Comparison of ENCODE assay signal across 8 cellular contexts in the genomic region with DNA sequence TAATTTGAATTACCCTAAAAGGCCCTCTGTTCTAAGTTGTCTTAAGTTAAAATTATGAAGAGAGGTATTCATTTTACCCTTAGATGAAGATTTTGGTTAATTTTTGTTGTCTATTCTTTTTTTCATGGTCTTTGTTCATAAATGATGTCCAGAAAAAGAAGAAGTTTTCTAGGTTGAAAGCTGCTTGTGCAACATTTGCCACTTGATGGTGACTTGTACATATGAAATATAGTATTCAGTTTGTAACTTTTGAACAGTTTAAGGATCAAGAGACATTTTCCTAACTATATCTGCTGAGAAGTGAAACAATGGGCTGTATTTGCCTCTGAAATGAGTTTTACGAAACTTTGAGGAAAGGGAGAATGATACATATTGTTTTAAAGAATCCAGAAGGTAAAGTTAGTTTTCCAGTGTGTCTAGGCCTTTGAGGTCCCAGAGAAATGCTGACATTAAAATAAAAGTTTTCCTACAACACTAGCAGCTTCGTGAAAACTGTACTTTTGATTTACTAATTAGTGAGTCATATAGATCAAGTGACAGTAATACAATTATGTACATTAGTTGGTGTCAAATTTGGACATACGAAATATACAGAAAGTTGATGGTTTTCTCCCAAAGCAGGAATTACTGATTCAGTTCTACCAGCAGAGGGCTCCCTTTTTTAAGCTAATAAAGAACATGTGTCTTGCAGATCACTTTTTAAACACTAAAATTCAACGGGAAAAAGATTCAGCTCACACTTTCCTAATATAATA.
DNase-seq lines count a peak whose midpoint lies in the region; ATAC-seq, FAIRE-seq and TF ChIP-seq lines count a peak whose summit lies in the region.

No MANE protein-coding gene starts in this region.

- FAIRE-seq in bronchial epithelial cell (lab: Jason Lieb, UNC) = no peak

- peak overlapping the region; percentile 22 for H3K27ac ChIP-seq in OCI-LY7 (ENCODE audit: low read depth, low read length, poor library complexity, severe bottlenecking)
- H3K27ac ChIP-seq in mesendoderm (ENCODE audit: low read depth, low read length) = no peak overlapping the region

- ATAC-seq in GM21526 (IDR thresholded peaks at IDR 0.05; ENCODE audit: low FRiP score, unreplicated experiment) = no peak

- no peak overlapping the region; the same call in 1 of the 2 replicates for H2AFZ ChIP-seq in OCI-LY7 (ENCODE audit: low read length)

- H3K36me3 ChIP-seq in BJ (ENCODE audit: control insufficient read depth, insufficient read depth, low read length) (peaks cover 9% of the 10 kb centered on the region), OCI-LY7 (ENCODE audit: insufficient read depth, low read length) (peaks cover 40% of the 10 kb centered on the region), bronchial epithelial cell (ENCODE audit: control insufficient read depth, insufficient read depth, low read length) (peaks cover 9% of the 10 kb centered on the region), mesendoderm (ENCODE audit: control insufficient read depth, insufficient read depth, low read length) (no peaks in the 10 kb centered on the region)

- H3K4me1 ChIP-seq in OCI-LY7 (ENCODE audit: insufficient read depth, low read length, poor library complexity, severe bottlenecking) (peaks cover 39% of the 10 kb centered on the region), mesendoderm (ENCODE audit: control insufficient read depth, low read depth, low read length) (peaks cover 3% of the 10 kb centered on the region)

- H3K4ac ChIP-seq in mesendoderm (ENCODE audit: low read depth, low read length) = no peak overlapping the region

- H4K5ac ChIP-seq in mesendoderm (ENCODE audit: low read length) = no peak overlapping the region

- H2AK5ac ChIP-seq in mesendoderm (ENCODE audit: low read length) = no peak overlapping the region

- POLR2A ChIA-PET in BJ (lab: Charles Lee) (interaction anchor here (0.6 kb wide), 1 partner anchor 452 kb away, joined by 3 read pairs; no protein-coding TSS in a partner anchor), OCI-LY7 (lab: Charles Lee) (interaction anchor here (1.0 to 2.6 kb wide), 4 partner anchors 8 to 70 kb away, joined by 3 to 12 read pairs (median 4); partner anchors contain the start of gene PIK3R1)

- H3K9me3 ChIP-seq in OCI-LY7 (ENCODE audit: low read length) = no peaks in the 10 kb centered on the region

- CTCF ChIA-PET in BJ (lab: Yijun Ruan, JAX) = interaction anchor here (0.6 to 2.8 kb wide), 39 partner anchors 8 to 807 kb away, joined by 3 to 26 read pairs (median 4); no protein-coding TSS in a partner anchor
- CTCF ChIA-PET in OCI-LY7 (lab: Charles Lee; ENCODE audit: unreplicated experiment) = no interaction called here

- H3K23ac ChIP-seq in mesendoderm (ENCODE audit: low read length) = no peak overlapping the region

- no peaks in the 10 kb centered on the region for H3K79me1 ChIP-seq in mesendoderm (ENCODE audit: low read length)

- H3K4me3 ChIP-seq in BJ (ENCODE audit: low read depth, low read length) (no peak overlapping the region), OCI-LY7 (ENCODE audit: low read depth, low read length, poor library complexity, severe bottlenecking) (no peak overlapping the region), bronchial epithelial cell (ENCODE audit: low read depth, low read length) (no peak overlapping the region), mesendoderm (ENCODE audit: low read length) (no peak overlapping the region)

- H3K4me2 ChIP-seq in OCI-LY7 (ENCODE audit: low read length) = peak overlapping the region; percentile 82
- no peak overlapping the region for H3K4me2 ChIP-seq in mesendoderm (ENCODE audit: low read length)

- H3K27me3 ChIP-seq in BJ (ENCODE audit: control insufficient read depth, insufficient read depth, low read length) (no peaks in the 10 kb centered on the region), bronchial epithelial cell (ENCODE audit: control insufficient read depth, insufficient read depth, low read length) (no peaks in the 10 kb centered on the region), mesendoderm (ENCODE audit: insufficient read depth, low read length, poor library complexity) (no peaks in the 10 kb centered on the region)

- BruUV-seq in OCI-LY7 (replicated peaks; lab: Mats Ljungman, UMichigan) = no TSS peak

- H3K79me2 ChIP-seq in OCI-LY7 (ENCODE audit: insufficient read depth, low read depth, low read length) (no peaks in the 10 kb centered on the region), mesendoderm (ENCODE audit: control insufficient read depth, insufficient read depth, low read length) (no peaks in the 10 kb centered on the region)

- DNase-seq in BJ (ENCODE audit: low read depth) (no peak), OCI-LY7 (ENCODE audit: low spot score) (peak; percentile 73), bronchial epithelial cell (ENCODE audit: low read depth) (peak; percentile 56), mesendoderm (peak; percentile 49), NCI-H226 (no peak), NCI-H187 treated with DMSO at 0.1 percent for 48 hours (lab: John Stamatoyannopoulos, UW) (no peak)

- no peak overlapping the region for H3K18ac ChIP-seq in mesendoderm (ENCODE audit: low read length)

- no peaks in the 10 kb centered on the region; the same call in 1 of the 2 replicates for H4K20me1 ChIP-seq in OCI-LY7 (ENCODE audit: insufficient read depth, low read length)

- no peak overlapping the region for H4K8ac ChIP-seq in mesendoderm (ENCODE audit: low read depth, low read length)

- TF ChIP-seq CTCF in BJ (IDR thresholded peaks at IDR 0.05; ENCODE audit: insufficient read depth, low read depth, low read length) = peak; percentile 61
- peak; percentile 43; the same call in 1 of the 2 replicates for TF ChIP-seq CTCF in GM12874 (IDR thresholded peaks at IDR 0.05; ENCODE audit: insufficient read depth, low read depth, low read length)
- peak; percentile 97 for TF ChIP-seq CTCF in OCI-LY7 (conservative IDR thresholded peaks at IDR 0.05; ENCODE audit: low read length)
- TF ChIP-seq CTCF in bronchial epithelial cell (IDR thresholded peaks at IDR 0.05; ENCODE audit: insufficient read depth, low read length, severe bottlenecking) = peak; percentile 47

- no CpG with 5 or more reads among the region's 4 CpGs for WGBS in mesendoderm (ENCODE audit: extremely low coverage, insufficient coverage, low lambda C conversion rate)

- intact Hi-C loops in OCI-LY7 (cut with micrococcal nuclease; ENCODE audit: unreplicated experiment) = loop anchor here (1.0 to 5.0 kb wide), 2 partner anchors 174 to 721 kb away; no protein-coding TSS in a partner anchor

- no peak overlapping the region for H2BK15ac ChIP-seq in mesendoderm (replicated peaks; ENCODE audit: low read depth)

- H3K9me2 ChIP-seq in OCI-LY7 (ENCODE audit: insufficient read depth, low read length) = no peaks in the 10 kb centered on the region

- H2BK5ac ChIP-seq in mesendoderm (ENCODE audit: low read length) = no peak overlapping the region

- H3K9ac ChIP-seq in mesendoderm (ENCODE audit: low read length) = no peak overlapping the region

- H3K56ac ChIP-seq in mesendoderm (ENCODE audit: low read length) = no peak overlapping the region

- no peak overlapping the region for H2BK120ac ChIP-seq in mesendoderm (ENCODE audit: low read depth, low read length)

Comparison
In these comparisons a context has a peak if more than half of its experiments do, and no peak if none do; other contexts are left out.
1. DNase-seq: peak in OCI-LY7 (single experiment), bronchial epithelial cell (single experiment) and mesendoderm (single experiment); none in BJ (single experiment), NCI-H226 (single experiment) and NCI-H187 treated with DMSO at 0.1 percent for 48 hours (single experiment).
2. CTCF ChIP-seq: peak in every context shown above with its lines; median percentile 97 in OCI-LY7; 61 in BJ; 47 in bronchial epithelial cell; 43 in GM12874.